In the genomic region with DNA sequence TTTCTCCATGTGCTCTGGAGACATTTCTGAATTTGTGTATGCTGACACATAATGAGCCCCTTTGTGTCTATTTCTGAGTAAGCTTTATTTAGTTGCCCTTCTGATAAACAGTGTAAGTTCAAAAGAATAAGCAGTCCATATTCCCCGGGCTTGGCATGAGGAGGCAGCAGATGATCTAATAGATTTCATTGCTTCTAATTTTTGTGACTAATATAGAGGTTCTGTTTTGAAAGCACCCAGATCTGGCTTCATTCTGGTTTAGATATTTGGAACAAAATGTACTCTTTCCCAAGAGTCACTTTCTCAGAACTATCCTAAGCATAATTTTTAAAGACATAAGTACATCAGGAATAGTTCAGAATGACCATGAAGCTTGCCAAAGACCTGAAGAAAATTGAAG, we compare ENCODE assay signal across 11 cellular contexts.
A peak's percentile ranks its signal among the peaks of the same experiment; 100 is the strongest.
DNase-seq lines count a peak whose midpoint lies in the region; ATAC-seq and TF ChIP-seq lines count a peak whose summit lies in the region.
"Had no signal": no experiment of that assay in that cellular context is flagged by ENCODE, and none has a peak within 500 bp of the region (broad histone marks: within the 10 kb centered on the region; RNA-seq: fewer than 3 reads in every experiment).

No MANE protein-coding gene starts in this region.

- H3K9me3 ChIP-seq in body of pancreas, result no peaks in the 10 kb centered on the region
- H3K9me3 ChIP-seq in left ventricle myocardium inferior (replicated peaks), result no peaks in the 10 kb centered on the region

- H3K27me3 ChIP-seq in body of pancreas (no peaks in the 10 kb centered on the region), left ventricle myocardium inferior (ENCODE audit: low read depth) (no peaks in the 10 kb centered on the region)

- peak overlapping the region in 1 of 4 donors; percentile 29 for H3K27ac ChIP-seq in body of pancreas
- peak overlapping the region; percentile 66 for H3K27ac ChIP-seq in left ventricle myocardium inferior (replicated peaks)
- H3K27ac ChIP-seq in caudate nucleus (ENCODE audit: low read depth, low read length), result no peak overlapping the region

- H3K4me1 ChIP-seq in body of pancreas, result no peaks in the 10 kb centered on the region
- no peaks in the 10 kb centered on the region for H3K4me1 ChIP-seq in left ventricle myocardium inferior

- peak; percentile 59 for ATAC-seq in GM19351 (IDR thresholded peaks at IDR 0.05; ENCODE audit: unreplicated experiment)
- peak; percentile 56 for ATAC-seq in body of pancreas
- peak; percentile 80 for ATAC-seq in stimulated activated effector memory CD8-positive, alpha-beta T cell treated with anti-CD3 and anti-CD28 coated beads, Interleukin-12 subunit alpha, Interleukin-12 subunit beta, amount 100 ng/mL, for 72 hours

- 0 to 8% methylated on average over 1 of the region's 1 CpG for WGBS in body of pancreas, 2 donors

- no peaks in the 10 kb centered on the region for H3K36me3 ChIP-seq in body of pancreas (replicated peaks in 1 of 2; ENCODE audit: insufficient read depth in 1 of 2, low read depth in 2 of 2)
- no peaks in the 10 kb centered on the region for H3K36me3 ChIP-seq in left ventricle myocardium inferior

- H3K4me1 Mint-ChIP-seq in stimulated activated effector memory CD8-positive, alpha-beta T cell treated with anti-CD3 and anti-CD28 coated beads, Interleukin-12 subunit alpha, Interleukin-12 subunit beta, amount 100 ng/mL, for 72 hours, result peaks cover 41% of the 10 kb centered on the region

- no peak overlapping the region for H3K27ac Mint-ChIP-seq in stimulated activated effector memory CD8-positive, alpha-beta T cell treated with anti-CD3 and anti-CD28 coated beads, Interleukin-12 subunit alpha, Interleukin-12 subunit beta, amount 100 ng/mL, for 72 hours
- H3K27ac Mint-ChIP-seq: activated naive CD8-positive, alpha-beta T cell treated with anti-CD3 and anti-CD28 coated beads, Interleukin-2, amount 10 ng/mL, durations not matched to agents 7 days and 5 days; T-helper 2 cell treated with Interferon-gamma antibody and Interleukin-4, amounts not matched to agents 5 μg/mL and 100 μg/mL, for 36 hours had no signal

- no peak overlapping the region for H3K4me3 Mint-ChIP-seq in stimulated activated effector memory CD8-positive, alpha-beta T cell treated with anti-CD3 and anti-CD28 coated beads, Interleukin-12 subunit alpha, Interleukin-12 subunit beta, amount 100 ng/mL, for 72 hours
- H3K4me3 Mint-ChIP-seq: activated naive CD8-positive, alpha-beta T cell treated with anti-CD3 and anti-CD28 coated beads, Interleukin-2, amount 10 ng/mL, durations not matched to agents 7 days and 5 days; T-helper 2 cell treated with Interferon-gamma antibody and Interleukin-4, amounts not matched to agents 5 μg/mL and 100 μg/mL, for 36 hours had no signal

- H3K36me3 Mint-ChIP-seq in stimulated activated effector memory CD8-positive, alpha-beta T cell treated with anti-CD3 and anti-CD28 coated beads, Interleukin-12 subunit alpha, Interleukin-12 subunit beta, amount 100 ng/mL, for 72 hours, result no peaks in the 10 kb centered on the region

- TF ChIP-seq POLR2A in body of pancreas (IDR thresholded peaks at IDR 0.05), result no peak

- no peaks in the 10 kb centered on the region for H3K9me3 Mint-ChIP-seq in stimulated activated effector memory CD8-positive, alpha-beta T cell treated with anti-CD3 and anti-CD28 coated beads, Interleukin-12 subunit alpha, Interleukin-12 subunit beta, amount 100 ng/mL, for 72 hours
- H3K9me3 Mint-ChIP-seq: activated naive CD8-positive, alpha-beta T cell treated with anti-CD3 and anti-CD28 coated beads, Interleukin-2, amount 10 ng/mL, durations not matched to agents 7 days and 5 days; T-helper 2 cell treated with Interferon-gamma antibody and Interleukin-4, amounts not matched to agents 5 μg/mL and 100 μg/mL, for 36 hours had no signal

- DNase-seq in body of pancreas (no peak), left ventricle myocardium inferior (no peak), AG20443 (ENCODE audit: low spot score) (no peak), NCI-H510A (lab: John Stamatoyannopoulos, UW) (no peak), caudate nucleus (lab: John Stamatoyannopoulos, UW) (no peak), cerebellum (ENCODE audit: low spot score) (no peak)
- DNase-seq in stimulated activated effector memory CD8-positive, alpha-beta T cell treated with anti-CD3 and anti-CD28 coated beads, Interleukin-12 subunit alpha, Interleukin-12 subunit beta, amount 100 ng/mL, for 72 hours (ENCODE audit: low spot score in 2 of 2), result no peak
- DNase-seq: activated naive CD8-positive, alpha-beta T cell treated with anti-CD3 and anti-CD28 coated beads, Interleukin-2, amount 10 ng/mL, durations not matched to agents 7 days and 5 days; OCI-M1 had no signal

- TF ChIP-seq CTCF in body of pancreas (IDR thresholded peaks at IDR 0.05) (no peak), left ventricle myocardium inferior (IDR thresholded peaks at IDR 0.05; ENCODE audit: borderline replicate concordance) (no peak)

- intact Hi-C loops in body of pancreas (cut with DNase I) (no loop called here), left ventricle myocardium inferior (cut with micrococcal nuclease) (no loop called here)

- H3K4me3 ChIP-seq in body of pancreas, result no peak overlapping the region
- H3K4me3 ChIP-seq in left ventricle myocardium inferior, result no peak overlapping the region
